Comparison of ENCODE assay signal across 10 cellular contexts in genomic region chr18:13267517-13267916, GRCh38. TPM values are rescaled to one million over a fixed set of nuclear protein-coding genes. Genes with fewer than 3 reads are reported as not detected.
A peak's percentile ranks its signal among the peaks of the same experiment; 100 is the strongest.
DNase-seq lines count a peak whose midpoint lies in the region; ATAC-seq and TF ChIP-seq lines count a peak whose summit lies in the region.
"Had no signal": no experiment of that assay in that cellular context is flagged by ENCODE, and none has a peak within 500 bp of the region (broad histone marks: within the 10 kb centered on the region; RNA-seq: fewer than 3 reads in every experiment).

No MANE protein-coding gene starts in this region.

- no peaks in the 10 kb centered on the region for H3K27me3 ChIP-seq in heart left ventricle

- intact Hi-C loops in heart left ventricle (cut with DNase I) = loop anchor here in 6 of 10 donors (2.0 to 10.0 kb wide), 4 partner anchors 40 to 107 kb away; no protein-coding TSS in a partner anchor
- intact Hi-C loops in Right ventricle myocardium superior (cut with DNase I) = no loop called here
- intact Hi-C loops in activated T-helper 1 cell treated with anti-CD3 and anti-CD28 coated beads, Interleukin-12 subunit alpha, Interleukin-12 subunit beta, Interleukin-2, Interleukin-4 antibody, amounts not matched to agents 30 ng/mL and 10 ng/mL and 1 ng/mL, durations not matched to agents 14 hours and 24 hours and 36 hours (cut with micrococcal nuclease) = loop anchor here (1.0 to 5.0 kb wide), 7 partner anchors 41 to 459 kb away; partner anchors contain the start of genes CEP192, FAM210A and RNMT

- H3K27ac Mint-ChIP-seq in activated T-helper 1 cell treated with anti-CD3 and anti-CD28 coated beads, Interleukin-12 subunit alpha, Interleukin-12 subunit beta, Interleukin-2, Interleukin-4 antibody, amounts not matched to agents 30 ng/mL and 10 ng/mL and 1 ng/mL, durations not matched to agents 14 hours and 24 hours and 36 hours = peak overlapping the region; percentile 74
- H3K27ac Mint-ChIP-seq in type B pancreatic cell = no peak overlapping the region

- H3K27me3 Mint-ChIP-seq in activated T-helper 1 cell treated with anti-CD3 and anti-CD28 coated beads, Interleukin-12 subunit alpha, Interleukin-12 subunit beta, Interleukin-2, Interleukin-4 antibody, amounts not matched to agents 30 ng/mL and 10 ng/mL and 1 ng/mL, durations not matched to agents 14 hours and 24 hours and 36 hours (ENCODE audit: insufficient read depth) = peaks cover 7% of the 10 kb centered on the region
- H3K27me3 Mint-ChIP-seq in type B pancreatic cell = peaks cover 37% of the 10 kb centered on the region

- DNase-seq in heart left ventricle = peak in 1 of 5 donors; percentile 35
- DNase-seq in Right ventricle myocardium superior = no peak
- no peak for DNase-seq in activated T-helper 1 cell treated with anti-CD3 and anti-CD28 coated beads, Interleukin-12 subunit alpha, Interleukin-12 subunit beta, Interleukin-2, Interleukin-4 antibody, amounts not matched to agents 30 ng/mL and 10 ng/mL and 1 ng/mL, durations not matched to agents 14 hours and 24 hours and 36 hours (ENCODE audit: low spot score)
- peak; percentile 43 for DNase-seq in mesenteric fat pad (ENCODE audit: low spot score)
- DNase-seq in type B pancreatic cell (ENCODE audit: extremely low spot score, unreplicated experiment) = peak; percentile 44
- DNase-seq in NCI-H774 (lab: John Stamatoyannopoulos, UW) = no peak
- no peak for DNase-seq in stimulated activated CD4-positive, alpha-beta T cell treated with anti-CD3 and anti-CD28 coated beads, Interleukin-12 subunit alpha, Interleukin-12 subunit beta, amount 100 ng/mL, for 4 hours
- DNase-seq: activated CD4-positive, alpha-beta T cell treated with anti-CD3 and anti-CD28 coated beads for 1 hour had no signal

- H3K36me3 ChIP-seq in heart left ventricle = no peaks in the 10 kb centered on the region

- no peak overlapping the region for H3K4me3 ChIP-seq in heart left ventricle

- no peak overlapping the region for H3K4me3 Mint-ChIP-seq in activated T-helper 1 cell treated with anti-CD3 and anti-CD28 coated beads, Interleukin-12 subunit alpha, Interleukin-12 subunit beta, Interleukin-2, Interleukin-4 antibody, amounts not matched to agents 30 ng/mL and 10 ng/mL and 1 ng/mL, durations not matched to agents 14 hours and 24 hours and 36 hours
- no peak overlapping the region for H3K4me3 Mint-ChIP-seq in type B pancreatic cell

- TF ChIP-seq POLR2A in heart left ventricle (IDR thresholded peaks at IDR 0.05) = no peak

- no peaks in the 10 kb centered on the region for H3K9me3 Mint-ChIP-seq in activated T-helper 1 cell treated with anti-CD3 and anti-CD28 coated beads, Interleukin-12 subunit alpha, Interleukin-12 subunit beta, Interleukin-2, Interleukin-4 antibody, amounts not matched to agents 30 ng/mL and 10 ng/mL and 1 ng/mL, durations not matched to agents 14 hours and 24 hours and 36 hours
- no peaks in the 10 kb centered on the region for H3K9me3 Mint-ChIP-seq in type B pancreatic cell

- H3K4me1 Mint-ChIP-seq in activated T-helper 1 cell treated with anti-CD3 and anti-CD28 coated beads, Interleukin-12 subunit alpha, Interleukin-12 subunit beta, Interleukin-2, Interleukin-4 antibody, amounts not matched to agents 30 ng/mL and 10 ng/mL and 1 ng/mL, durations not matched to agents 14 hours and 24 hours and 36 hours (ENCODE audit: low read depth) = peaks cover 54% of the 10 kb centered on the region
- peaks cover 32% of the 10 kb centered on the region for H3K4me1 Mint-ChIP-seq in type B pancreatic cell (ENCODE audit: unreplicated experiment)

- peak overlapping the region; percentile 19 to 86 (median 72) for H3K27ac ChIP-seq in heart left ventricle

- H3K9me3 ChIP-seq in heart left ventricle = no peaks in the 10 kb centered on the region

- peaks cover 8 to 94% (median 78%) of the 10 kb centered on the region in 12 donors for H3K4me1 ChIP-seq in heart left ventricle

- WGBS in heart left ventricle, 4 donors = 59 to 68% (median 63%) methylated on average over 6 of the region's 6 CpGs

- no peak for TF ChIP-seq CTCF in heart left ventricle (IDR thresholded peaks at IDR 0.05)
- no peak for TF ChIP-seq CTCF in type B pancreatic cell (conservative IDR thresholded peaks at IDR 0.05)

- peaks cover 2% of the 10 kb centered on the region for H3K36me3 Mint-ChIP-seq in activated T-helper 1 cell treated with anti-CD3 and anti-CD28 coated beads, Interleukin-12 subunit alpha, Interleukin-12 subunit beta, Interleukin-2, Interleukin-4 antibody, amounts not matched to agents 30 ng/mL and 10 ng/mL and 1 ng/mL, durations not matched to agents 14 hours and 24 hours and 36 hours (ENCODE audit: low read depth)
- no peaks in the 10 kb centered on the region for H3K36me3 Mint-ChIP-seq in type B pancreatic cell

- ATAC-seq in heart left ventricle (no peak), Right ventricle myocardium superior (ENCODE audit: poor library complexity) (no peak), HG03442 (IDR thresholded peaks at IDR 0.05; ENCODE audit: unreplicated experiment) (no peak)

RNA-seq across cellular contexts. Expression of gene LDLRAD4, which starts 49.0 kb away (rescaled TPM):
- total RNA-seq in heart left ventricle (10 to 100 TPM; 25.2 to 44.0 (median 34.0) TPM), Right ventricle myocardium superior (29.3 TPM), mesenteric fat pad (39.6 TPM), type B pancreatic cell (ENCODE audit: low replicate concordance) (0.88 and 2.4 TPM in 2 replicates)
- 10 to 100 TPM; 10.4 to 14.6 TPM for polyA plus RNA-seq in heart left ventricle
- 34.5 and 35.2 TPM in 2 replicates for total RNA-seq in activated T-helper 1 cell treated with anti-CD3 and anti-CD28 coated beads, Interleukin-12 subunit alpha, Interleukin-12 subunit beta, Interleukin-2, Interleukin-4 antibody, amounts not matched to agents 30 ng/mL and 10 ng/mL and 1 ng/mL, durations not matched to agents 14 hours and 24 hours and 36 hours
- total RNA-seq: G401 had no signal

Comparison
In these comparisons a context has a peak if more than half of its experiments do, and no peak if none do; other contexts are left out.
1. DNase-seq: peak in mesenteric fat pad (single experiment) and type B pancreatic cell (single experiment); none in Right ventricle myocardium superior (single experiment), activated T-helper 1 cell treated with anti-CD3 and anti-CD28 coated beads, Interleukin-12 subunit alpha, Interleukin-12 subunit beta, Interleukin-2, Interleukin-4 antibody, amounts not matched to agents 30 ng/mL and 10 ng/mL and 1 ng/mL, durations not matched to agents 14 hours and 24 hours and 36 hours (single experiment), NCI-H774 (single experiment) and stimulated activated CD4-positive, alpha-beta T cell treated with anti-CD3 and anti-CD28 coated beads, Interleukin-12 subunit alpha, Interleukin-12 subunit beta, amount 100 ng/mL, for 4 hours (single experiment).